ENCODE assay signal across 22 cellular contexts in the genomic region with DNA sequence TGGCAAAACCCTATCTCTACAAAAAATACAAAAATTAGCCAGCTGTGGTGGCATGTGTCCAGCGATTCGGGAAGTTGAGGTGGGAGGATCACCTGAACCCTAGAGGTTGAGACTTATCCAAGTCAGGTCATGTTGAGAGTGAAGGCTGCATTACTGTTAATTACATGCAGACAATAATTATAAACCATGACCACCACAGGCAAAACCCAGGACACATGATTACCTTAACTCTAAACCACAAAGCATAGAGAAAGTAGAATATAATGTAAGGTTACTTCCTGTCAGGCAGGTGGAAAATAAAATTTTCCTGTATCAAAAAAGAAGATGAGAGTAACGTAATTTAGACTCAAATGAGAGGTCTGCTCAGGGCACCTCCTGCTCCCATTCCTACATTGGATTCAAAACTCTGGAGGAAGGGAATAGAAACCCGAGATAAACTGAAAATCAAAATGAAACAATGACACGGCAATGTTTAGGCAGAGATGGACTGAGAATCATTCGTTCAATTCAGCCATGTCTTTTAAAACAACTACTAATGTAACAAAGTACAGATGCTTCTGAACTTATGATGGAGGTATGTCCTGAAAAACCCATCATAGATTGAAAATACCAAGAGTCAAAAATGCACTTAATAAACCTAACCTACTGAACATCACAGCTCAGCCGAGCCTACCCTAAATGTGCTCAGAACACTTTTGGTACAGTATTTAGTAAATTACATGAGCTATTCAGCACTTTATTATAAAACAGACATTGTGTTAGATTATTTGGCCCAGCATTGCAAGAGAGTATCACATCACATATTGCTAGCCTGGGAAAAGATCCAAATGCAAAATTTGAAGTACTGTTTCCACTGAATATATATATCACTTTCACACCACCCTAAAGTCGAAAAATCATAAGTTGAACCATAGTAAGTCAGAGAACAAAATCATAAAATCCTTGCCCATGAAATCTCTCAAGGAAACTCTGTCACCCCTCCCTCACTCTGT. TPM values are rescaled to one million over a fixed set of nuclear protein-coding genes. Genes with fewer than 3 reads are reported as not detected.
"Had no signal": no experiment of that assay in that cellular context is flagged by ENCODE, and none has a peak within 500 bp of the region (broad histone marks: within the 10 kb centered on the region; RNA-seq: fewer than 3 reads in every experiment).

No MANE protein-coding gene starts in this region.

- DNase-seq: activated CD4-positive, alpha-beta T cell treated with anti-CD3 and anti-CD28 coated beads for 1 hour; activated CD4-positive, alpha-beta T cell treated with anti-CD3 and anti-CD28 coated beads, Interleukin-2, amount 50 U/mL, for 4 hours; activated effector memory CD4-positive, alpha-beta T cell treated with Interleukin-2 at 50 U/mL for 16 hours; activated naive CD4-positive, alpha-beta T cell treated with anti-CD3 and anti-CD28 coated beads, Interleukin-2, amount 50 U/mL, for 16 hours; activated T-cell treated with anti-CD3 and anti-CD28 coated beads, Interleukin-2, amount 50 U/mL, for 1 hour; adrenal gland; erythroblast; islet precursor cell; naive B cell; ovary; right lobe of liver; tibial artery had no signal

- H3K4me1 ChIP-seq: adrenal gland, gastroesophageal sphincter, right lobe of liver, tibial artery had no signal

- ATAC-seq: gastroesophageal sphincter, left lobe of liver, right lobe of liver had no signal

- H3K4me2 ChIP-seq: smooth muscle cell had no signal

- FAIRE-seq: urothelium cell line had no signal

- H3K27ac ChIP-seq: adrenal gland, cardiac muscle cell, gastroesophageal sphincter, ovary, right lobe of liver, tibial artery, VCaP had no signal

- H3K9me3 ChIP-seq: adrenal gland, gastroesophageal sphincter, ovary, right lobe of liver, tibial artery had no signal

- H3K4me3 ChIP-seq: adrenal gland, cardiac muscle cell, gastroesophageal sphincter, ovary, right lobe of liver, smooth muscle cell, tibial artery had no signal

- H3K27me3 ChIP-seq: adrenal gland, cardiac muscle cell, gastroesophageal sphincter, ovary, right lobe of liver, tibial artery had no signal

- H3K36me3 ChIP-seq: adrenal gland, cardiac muscle cell, gastroesophageal sphincter, ovary, right lobe of liver, tibial artery had no signal

RNA-seq across cellular contexts. Expression of gene RGS8, which starts 33.4 kb away (rescaled TPM):
- total RNA-seq: dermis microvascular lymphatic vessel endothelial cell, gastroesophageal sphincter, left lobe of liver, lung microvascular endothelial cell, mononuclear cell, pulmonary artery endothelial cell, right lobe of liver, smooth muscle cell had no signal
- polyA plus RNA-seq: cardiac muscle cell, smooth muscle cell had no signal
